Comparison of ENCODE assay signal across 9 cellular contexts in the genomic region with DNA sequence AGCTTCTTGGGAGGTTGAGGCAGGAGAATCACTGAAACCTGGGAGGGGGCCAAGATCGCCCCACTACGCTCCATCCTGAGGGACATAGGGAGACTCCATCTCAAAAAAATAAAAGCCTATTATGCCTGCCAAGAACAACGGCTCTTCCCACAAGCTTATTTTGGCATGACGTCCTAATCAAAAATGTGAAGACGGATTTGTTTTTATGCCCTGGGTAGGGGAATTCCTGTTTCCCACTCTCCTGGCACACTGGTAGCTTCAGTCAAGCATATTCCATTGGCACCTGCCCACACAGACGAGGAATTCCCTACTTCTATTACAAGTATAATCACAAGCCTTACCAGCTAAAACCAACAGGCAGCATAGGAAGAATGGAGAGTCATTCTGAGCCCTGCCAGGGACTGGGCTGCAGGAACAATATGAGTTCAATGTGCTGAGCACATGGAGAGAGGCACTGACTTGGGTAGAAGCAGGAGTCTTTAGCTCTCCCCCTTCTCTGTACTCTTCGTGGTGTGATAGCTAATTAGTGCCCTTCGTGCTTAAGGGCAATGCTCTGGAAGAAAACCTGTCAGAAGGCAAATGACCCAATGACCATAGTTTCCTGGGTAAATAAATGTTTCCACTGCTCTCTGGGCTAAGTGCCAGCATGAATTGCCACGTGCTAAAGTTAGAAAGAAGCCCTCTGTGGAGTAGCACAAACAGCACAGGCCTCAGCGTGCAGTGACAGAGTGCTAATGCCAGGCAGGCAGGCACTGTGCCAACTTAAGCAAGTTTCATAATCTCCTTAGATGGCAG. TPM values are rescaled to one million over a fixed set of nuclear protein-coding genes. Genes with fewer than 3 reads are reported as not detected.
DNase-seq lines count a peak whose midpoint lies in the region; ATAC-seq and TF ChIP-seq lines count a peak whose summit lies in the region.
"Had no signal": no experiment of that assay in that cellular context is flagged by ENCODE, and none has a peak within 500 bp of the region (broad histone marks: within the 10 kb centered on the region; RNA-seq: fewer than 3 reads in every experiment).

No MANE protein-coding gene starts in this region.

- peak; percentile 17 for DNase-seq in NOMO-1 treated with DMSO at 0.1 percent for 48 hours (lab: John Stamatoyannopoulos, UW; ENCODE audit: unreplicated experiment)
- DNase-seq in NOMO-1 (lab: John Stamatoyannopoulos, UW; ENCODE audit: unreplicated experiment in 2 of 2): no peak
- DNase-seq in glomerular endothelial cell (ENCODE audit: extremely low read depth, low read depth, low spot score): peak; percentile 100
- peak; percentile 95 for DNase-seq in pulmonary artery endothelial cell (ENCODE audit: low read depth, low spot score)
- no peak for DNase-seq in cortex of kidney (lab: John Stamatoyannopoulos, UW)
- DNase-seq in NCI-H1092 (lab: John Stamatoyannopoulos, UW): no peak
- no peak for DNase-seq in germinal center (ENCODE audit: low spot score)
- DNase-seq: CD4-positive, CD25-positive, alpha-beta regulatory T cell had no signal

- ATAC-seq in SK-N-SH treated with all-trans-retinoic acid at 6 μM for 48 hours: peak; percentile 70

TF ChIP-seq in SK-N-SH treated with all-trans-retinoic acid at 6 μM for 48 hours, 23 proteins besides CTCF, POLR2A, EP300 and RAD21:
- TF ChIP-seq TOX (CRISPR knock-in tag; IDR thresholded peaks at IDR 0.05; ENCODE audit: borderline replicate concordance): 0 out of 2 replicates have a peak, but pooled peaks have one; percentile 24
- no peak for TF ChIP-seq ESRRG (CRISPR knock-in tag; IDR thresholded peaks at IDR 0.05)
TF ChIP-seq in SK-N-SH treated with all-trans-retinoic acid at 6 μM for 48 hours: peak in this region for 1.

RNA-seq across cellular contexts. Expression of gene TNFSF4, which starts 16.8 kb away (rescaled TPM):
- total RNA-seq in glomerular endothelial cell (11.7 and 47.3 TPM in 2 replicates), pulmonary artery endothelial cell (49.1 and 117 TPM in 2 replicates)

Comparison
In these comparisons a context has a peak if more than half of its experiments do, and no peak if none do; other contexts are left out.
1. DNase-seq: peak in NOMO-1 treated with DMSO at 0.1 percent for 48 hours (single experiment), glomerular endothelial cell (single experiment) and pulmonary artery endothelial cell (single experiment); none in NOMO-1 (0 of 2), cortex of kidney (single experiment), NCI-H1092 (single experiment) and germinal center (single experiment).